Comparison of ENCODE assay signal across 9 cellular contexts in the genomic region with DNA sequence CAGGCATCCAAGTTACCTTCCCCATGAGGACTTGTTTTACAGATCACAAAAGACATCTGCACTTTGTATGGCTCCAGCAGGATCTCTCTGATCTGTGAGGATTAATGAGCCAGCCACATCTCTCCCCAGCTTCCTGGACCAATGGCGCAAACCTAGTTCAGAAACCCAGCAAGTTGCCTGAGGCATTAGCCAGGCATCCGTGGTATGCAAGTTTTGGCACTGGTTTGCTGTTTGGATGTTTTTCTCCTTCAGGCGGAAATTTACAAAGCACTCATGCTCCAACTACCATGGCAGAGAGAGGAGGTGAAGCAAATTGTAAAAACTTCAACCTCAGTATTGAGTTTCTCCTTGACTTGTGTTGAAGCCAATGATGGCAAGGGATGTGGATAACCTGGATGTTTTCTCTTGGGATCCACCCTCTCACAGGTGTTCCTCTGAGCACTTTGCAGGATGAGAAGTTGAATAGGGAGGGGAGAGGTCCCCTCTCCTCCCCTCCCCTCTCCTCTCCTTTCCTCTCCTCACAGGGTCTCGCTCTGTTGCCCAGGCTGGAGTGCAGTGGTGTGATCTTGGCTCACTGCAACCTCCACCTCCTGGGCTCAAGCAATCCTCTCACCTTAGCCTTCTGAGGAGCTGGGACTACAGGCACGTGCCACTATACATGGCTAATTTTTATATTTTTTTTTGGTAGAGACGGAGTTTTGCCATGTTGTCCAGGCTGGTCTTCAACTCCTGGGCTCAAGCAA. TPM values are rescaled to one million over a fixed set of nuclear protein-coding genes. Genes with fewer than 3 reads are reported as not detected.
A peak's percentile ranks its signal among the peaks of the same experiment; 100 is the strongest.
DNase-seq lines count a peak whose midpoint lies in the region; ATAC-seq and TF ChIP-seq lines count a peak whose summit lies in the region.
"Had no signal": no experiment of that assay in that cellular context is flagged by ENCODE, and none has a peak within 500 bp of the region (broad histone marks: within the 10 kb centered on the region; RNA-seq: fewer than 3 reads in every experiment).

No MANE protein-coding gene starts in this region.

- peaks cover 8% of the 10 kb centered on the region; the same call in 1 of the 2 replicates for H3K4me1 ChIP-seq in GM23338 (ENCODE audit: insufficient read depth)

- H2AFZ ChIP-seq in GM23338: peak overlapping the region; percentile 81; the same call in 1 of the 2 replicates

- no peak for ATAC-seq in GM23338
- no peak for ATAC-seq in GM19452 (IDR thresholded peaks at IDR 0.05; ENCODE audit: unreplicated experiment)
- ATAC-seq in HG03025 (IDR thresholded peaks at IDR 0.05; ENCODE audit: low FRiP score, unreplicated experiment): no peak
- ATAC-seq in HG02852 (IDR thresholded peaks at IDR 0.05; ENCODE audit: unreplicated experiment): no peak

- peaks cover 9% of the 10 kb centered on the region for H3K4me1 Mint-ChIP-seq in GM23338

- TF ChIP-seq CTCF in GM23338 (conservative IDR thresholded peaks at IDR 0.05; ENCODE audit: low read depth in 2 of 2) (no peak), RWPE1 (conservative IDR thresholded peaks at IDR 0.05; ENCODE audit: low read depth) (no peak)

- CTCF ChIA-PET in RWPE1 (lab: Yijun Ruan, JAX): no interaction called here

- no peaks in the 10 kb centered on the region for H4K20me1 ChIP-seq in GM23338 (replicated peaks; ENCODE audit: insufficient read depth)

- POLR2A ChIA-PET in RWPE1 (lab: Yijun Ruan, JAX; ENCODE audit: low non-redundant PET): interaction anchor here (0.6 kb wide), 1 partner anchor 27 kb away, joined by 3 read pairs; no protein-coding TSS in a partner anchor

- H3K9me2 ChIP-seq in GM23338 (ENCODE audit: insufficient read depth): 0 out of 2 replicates have a peak, but pooled peaks cover 3% of the 10 kb centered on the region

- H3K9me3 Mint-ChIP-seq in GM23338: no peaks in the 10 kb centered on the region; the same call in 2 of the 3 replicates

- H3K36me3 Mint-ChIP-seq in GM23338 (ENCODE audit: low read depth): no peaks in the 10 kb centered on the region
- H3K36me3 Mint-ChIP-seq: brain had no signal

- no peak overlapping the region for H3K27ac Mint-ChIP-seq in GM23338

- no peaks in the 10 kb centered on the region for H3K36me3 ChIP-seq in GM23338 (ENCODE audit: insufficient read depth)

- H3K4me3 ChIP-seq in GM23338: no peak overlapping the region

- H3K4me3 Mint-ChIP-seq in GM23338: no peak overlapping the region
- H3K4me3 Mint-ChIP-seq: brain had no signal

- H3K79me2 ChIP-seq in GM23338 (replicated peaks; ENCODE audit: insufficient read depth): no peaks in the 10 kb centered on the region

- DNase-seq in GM23338 (ENCODE audit: low spot score) (no peak), RWPE1 (ENCODE audit: low spot score) (peak; percentile 85), fibroblast of peridontal ligament (ENCODE audit: extremely low read depth) (peak; percentile 96), renal cortical epithelial cell (ENCODE audit: low read depth) (peak; percentile 99), DMS 273 treated with DMSO at 0.1 percent for 48 hours (lab: John Stamatoyannopoulos, UW) (no peak)

- H3K27ac ChIP-seq in GM23338 (ENCODE audit: low read depth) (no peak overlapping the region), RWPE1 (peak overlapping the region; percentile 97)

- no peak overlapping the region for H3K4me2 ChIP-seq in GM23338

- H3K27me3 ChIP-seq in GM23338 (ENCODE audit: insufficient read depth): no peaks in the 10 kb centered on the region

- H3K27me3 Mint-ChIP-seq in GM23338 (ENCODE audit: insufficient read depth, low read depth, poor library complexity): peaks cover 2% of the 10 kb centered on the region

- H3F3A ChIP-seq in GM23338 (replicated peaks; ENCODE audit: low read depth): peaks cover 5% of the 10 kb centered on the region; the same call in 1 of the 2 replicates

TF ChIP-seq in GM23338, 12 proteins besides CTCF, POLR2A, EP300 and RAD21:
- TF ChIP-seq NANOG (IDR thresholded peaks at IDR 0.05; ENCODE audit: borderline replicate concordance): no peak
- no peak for TF ChIP-seq EZH2phosphoT487 (IDR thresholded peaks at IDR 0.05; ENCODE audit: unreplicated experiment)
- no peak for TF ChIP-seq EZH2 (IDR thresholded peaks at IDR 0.05; ENCODE audit: low read depth, unreplicated experiment)
- TF ChIP-seq, protein P1, sequence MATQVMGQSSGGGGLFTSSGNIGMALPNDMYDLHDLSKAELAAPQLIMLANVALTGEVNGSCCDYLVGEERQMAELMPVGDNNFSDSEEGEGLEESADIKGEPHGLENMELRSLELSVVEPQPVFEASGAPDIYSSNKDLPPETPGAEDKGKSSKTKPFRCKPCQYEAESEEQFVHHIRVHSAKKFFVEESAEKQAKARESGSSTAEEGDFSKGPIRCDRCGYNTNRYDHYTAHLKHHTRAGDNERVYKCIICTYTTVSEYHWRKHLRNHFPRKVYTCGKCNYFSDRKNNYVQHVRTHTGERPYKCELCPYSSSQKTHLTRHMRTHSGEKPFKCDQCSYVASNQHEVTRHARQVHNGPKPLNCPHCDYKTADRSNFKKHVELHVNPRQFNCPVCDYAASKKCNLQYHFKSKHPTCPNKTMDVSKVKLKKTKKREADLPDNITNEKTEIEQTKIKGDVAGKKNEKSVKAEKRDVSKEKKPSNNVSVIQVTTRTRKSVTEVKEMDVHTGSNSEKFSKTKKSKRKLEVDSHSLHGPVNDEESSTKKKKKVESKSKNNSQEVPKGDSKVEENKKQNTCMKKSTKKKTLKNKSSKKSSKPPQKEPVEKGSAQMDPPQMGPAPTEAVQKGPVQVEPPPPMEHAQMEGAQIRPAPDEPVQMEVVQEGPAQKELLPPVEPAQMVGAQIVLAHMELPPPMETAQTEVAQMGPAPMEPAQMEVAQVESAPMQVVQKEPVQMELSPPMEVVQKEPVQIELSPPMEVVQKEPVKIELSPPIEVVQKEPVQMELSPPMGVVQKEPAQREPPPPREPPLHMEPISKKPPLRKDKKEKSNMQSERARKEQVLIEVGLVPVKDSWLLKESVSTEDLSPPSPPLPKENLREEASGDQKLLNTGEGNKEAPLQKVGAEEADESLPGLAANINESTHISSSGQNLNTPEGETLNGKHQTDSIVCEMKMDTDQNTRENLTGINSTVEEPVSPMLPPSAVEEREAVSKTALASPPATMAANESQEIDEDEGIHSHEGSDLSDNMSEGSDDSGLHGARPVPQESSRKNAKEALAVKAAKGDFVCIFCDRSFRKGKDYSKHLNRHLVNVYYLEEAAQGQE (IDR thresholded peaks at IDR 0.05; ENCODE audit: unreplicated experiment): no peak

RNA-seq across cellular contexts. Expression of a gene that starts 25.6 kb away (rescaled TPM):
- 1,517 and 1,831 TPM in 2 replicates for total RNA-seq in GM23338 (2014; rRNA removed; shearing (Covaris generic))
- polyA plus RNA-seq in GM23338 (2016; fragmentation: Nextera tagmentation; extraction: Ambion mirVana): 882 and 910 TPM in 2 replicates
- total RNA-seq in renal cortical epithelial cell: 2,797 and 3,316 TPM in 2 replicates

RNA-seq across cellular contexts. Expression of a gene that starts 41.6 kb away (rescaled TPM):
- not detected in 2 replicates for total RNA-seq in GM23338 (2014; rRNA removed; shearing (Covaris generic))
- polyA plus RNA-seq in GM23338 (2016; fragmentation: Nextera tagmentation; extraction: Ambion mirVana): not detected in 2 replicates
- not detected in 2 replicates for total RNA-seq in renal cortical epithelial cell

Comparison
In these comparisons a context has a peak if more than half of its experiments do, and no peak if none do; other contexts are left out.
1. DNase-seq: peak in RWPE1 (single experiment), fibroblast of peridontal ligament (single experiment) and renal cortical epithelial cell (single experiment); none in GM23338 (single experiment) and DMS 273 treated with DMSO at 0.1 percent for 48 hours (single experiment).